In the genomic region with DNA sequence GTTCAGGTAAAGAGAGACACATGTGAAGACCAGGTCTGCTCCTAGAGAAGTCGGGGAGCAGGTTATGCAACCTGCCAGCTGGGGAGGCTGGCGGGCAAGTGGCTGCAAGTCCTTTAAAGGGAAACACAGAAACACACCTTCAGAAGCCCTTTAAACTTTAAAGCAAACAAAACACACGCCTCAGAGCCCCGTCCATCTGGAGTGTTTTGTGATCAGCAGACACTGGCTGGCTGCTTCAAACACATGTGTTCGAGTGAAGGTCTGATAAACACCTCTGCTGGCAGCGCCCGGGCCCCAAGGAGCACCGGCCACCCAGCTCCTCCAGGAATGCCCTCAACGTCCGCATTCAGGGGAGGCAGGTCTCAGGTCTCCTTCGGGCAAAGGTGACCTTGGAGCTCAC, we compare ENCODE assay signal across 12 cellular contexts. TPM values are rescaled to one million over a fixed set of nuclear protein-coding genes. Genes with fewer than 3 reads are reported as not detected.
DNase-seq lines count a peak whose midpoint lies in the region; ATAC-seq and TF ChIP-seq lines count a peak whose summit lies in the region.
"Had no signal": no experiment of that assay in that cellular context is flagged by ENCODE, and none has a peak within 500 bp of the region (broad histone marks: within the 10 kb centered on the region; RNA-seq: fewer than 3 reads in every experiment).

No MANE protein-coding gene starts in this region.

- ATAC-seq in foreskin keratinocyte = peak; percentile 58
- no peak for ATAC-seq in activated CD8-positive, alpha-beta memory T cell treated with anti-CD3 and anti-CD28 coated beads, Interleukin-2, amount 10 ng/mL, durations not matched to agents 7 days and 5 days
- ATAC-seq in WTC11 = no peak
- no peak for ATAC-seq in GM18498 (IDR thresholded peaks at IDR 0.05; ENCODE audit: unreplicated experiment)

- POLR2A ChIA-PET in WTC11 (lab: Charles Lee) = interaction anchor here (0.8 to 1.7 kb wide), 2 partner anchors 10 to 14 kb away, joined by 4 to 6 read pairs; no protein-coding TSS in a partner anchor

- no peaks in the 10 kb centered on the region for H3K4me1 Mint-ChIP-seq in activated CD8-positive, alpha-beta memory T cell treated with anti-CD3 and anti-CD28 coated beads, Interleukin-2, amount 10 ng/mL, durations not matched to agents 7 days and 5 days
- H3K4me1 Mint-ChIP-seq in WTC11 = peaks cover 52% of the 10 kb centered on the region

- H3K36me3 ChIP-seq in spleen = no peaks in the 10 kb centered on the region

- no peak for TF ChIP-seq POLR2A in spleen (IDR thresholded peaks at IDR 0.05)

- TF ChIP-seq CTCF in foreskin keratinocyte (conservative IDR thresholded peaks at IDR 0.05) (no peak), spleen (IDR thresholded peaks at IDR 0.05 in 8 of 11, conservative IDR thresholded peaks at IDR 0.05 in 3 of 11) (no peak), WTC11 (IDR thresholded peaks at IDR 0.05) (no peak)

- WGBS in spleen, 5 donors = 66 to 84% (median 76%) methylated on average over 11 of the region's 11 CpGs

- H3K27me3 ChIP-seq in foreskin keratinocyte (no peaks in the 10 kb centered on the region), spleen (replicated peaks in 1 of 7) (peaks cover 0 to 14% (median 0%) of the 10 kb centered on the region in 7 donors)

- no peaks in the 10 kb centered on the region for H3K9me3 Mint-ChIP-seq in activated CD8-positive, alpha-beta memory T cell treated with anti-CD3 and anti-CD28 coated beads, Interleukin-2, amount 10 ng/mL, durations not matched to agents 7 days and 5 days (ENCODE audit: low read depth)
- no peaks in the 10 kb centered on the region for H3K9me3 Mint-ChIP-seq in WTC11

- H3K4me1 ChIP-seq in foreskin keratinocyte = peaks cover 47% of the 10 kb centered on the region
- no peaks in the 10 kb centered on the region for H3K4me1 ChIP-seq in spleen

- no peak overlapping the region for H3K4me3 ChIP-seq in spleen

- no peaks in the 10 kb centered on the region for H3K27me3 Mint-ChIP-seq in activated CD8-positive, alpha-beta memory T cell treated with anti-CD3 and anti-CD28 coated beads, Interleukin-2, amount 10 ng/mL, durations not matched to agents 7 days and 5 days
- no peaks in the 10 kb centered on the region; the same call in 1 of the 2 replicates for H3K27me3 Mint-ChIP-seq in WTC11 (ENCODE audit: low read depth)

- no peak overlapping the region for H3K27ac Mint-ChIP-seq in activated CD8-positive, alpha-beta memory T cell treated with anti-CD3 and anti-CD28 coated beads, Interleukin-2, amount 10 ng/mL, durations not matched to agents 7 days and 5 days
- no peak overlapping the region for H3K27ac Mint-ChIP-seq in WTC11

- intact Hi-C loops in spleen (cut with DNase I; ENCODE audit: low total_unique reads) = no loop called here

- H3K36me3 Mint-ChIP-seq in activated CD8-positive, alpha-beta memory T cell treated with anti-CD3 and anti-CD28 coated beads, Interleukin-2, amount 10 ng/mL, durations not matched to agents 7 days and 5 days = no peaks in the 10 kb centered on the region
- peaks cover 39% of the 10 kb centered on the region for H3K36me3 Mint-ChIP-seq in WTC11

- peak overlapping the region; percentile 83 for H3K27ac ChIP-seq in foreskin keratinocyte
- no peak overlapping the region for H3K27ac ChIP-seq in spleen

- H3K9me3 ChIP-seq in spleen = no peaks in the 10 kb centered on the region

- H3K4me3 Mint-ChIP-seq in activated CD8-positive, alpha-beta memory T cell treated with anti-CD3 and anti-CD28 coated beads, Interleukin-2, amount 10 ng/mL, durations not matched to agents 7 days and 5 days = no peak overlapping the region
- no peak overlapping the region for H3K4me3 Mint-ChIP-seq in WTC11

- CTCF ChIA-PET in activated CD8-positive, alpha-beta memory T cell treated with anti-CD3 and anti-CD28 coated beads, Interleukin-2, amount 10 ng/mL, durations not matched to agents 7 days and 5 days (lab: Charles Lee) = no interaction called here
- CTCF ChIA-PET in WTC11 (lab: Charles Lee) = interaction anchor here (0.6 to 7.3 kb wide), 5 partner anchors 11 to 411 kb away, joined by 3 to 49 read pairs (median 17); no protein-coding TSS in a partner anchor

- peak; percentile 60 for DNase-seq in ELF-1 (ENCODE audit: low read depth, low spot score)
- DNase-seq in NCI-H510A treated with DMSO at 0.1 percent for 48 hours (lab: John Stamatoyannopoulos, UW) = peak; percentile 95
- DNase-seq in foreskin keratinocyte = peak; percentile 81 to 89
- peak; percentile 7 for DNase-seq in spleen
- DNase-seq in activated CD8-positive, alpha-beta memory T cell treated with anti-CD3 and anti-CD28 coated beads, Interleukin-2, amount 10 ng/mL, durations not matched to agents 7 days and 5 days = no peak
- no peak for DNase-seq in activated gamma-delta T cell (lab: John Stamatoyannopoulos, UW)
- DNase-seq in WTC11 (ENCODE audit: low spot score) = no peak
- DNase-seq: COR-L47; Kasumi-1; NK-92 treated with Interleukin-12 subunit alpha and Interleukin-12 subunit beta, amount 100 ng/mL, for 24 hours; T-helper 9 cell had no signal

TF ChIP-seq in WTC11, 78 proteins besides CTCF, POLR2A, EP300 and RAD21 (continues in another document):
- TF ChIP-seq GTF2I (CRISPR knock-in tag; conservative IDR thresholded peaks at IDR 0.05) = no peak
- TF ChIP-seq EMX1 (CRISPR knock-in tag; IDR thresholded peaks at IDR 0.05) = no peak
- TF ChIP-seq E2F1 (CRISPR knock-in tag; IDR thresholded peaks at IDR 0.05) = no peak
- no peak for TF ChIP-seq ZNF138 (CRISPR knock-in tag; conservative IDR thresholded peaks at IDR 0.05)
- no peak for TF ChIP-seq KAT7 (CRISPR knock-in tag; IDR thresholded peaks at IDR 0.05; ENCODE audit: borderline replicate concordance)
- TF ChIP-seq, protein P1, sequence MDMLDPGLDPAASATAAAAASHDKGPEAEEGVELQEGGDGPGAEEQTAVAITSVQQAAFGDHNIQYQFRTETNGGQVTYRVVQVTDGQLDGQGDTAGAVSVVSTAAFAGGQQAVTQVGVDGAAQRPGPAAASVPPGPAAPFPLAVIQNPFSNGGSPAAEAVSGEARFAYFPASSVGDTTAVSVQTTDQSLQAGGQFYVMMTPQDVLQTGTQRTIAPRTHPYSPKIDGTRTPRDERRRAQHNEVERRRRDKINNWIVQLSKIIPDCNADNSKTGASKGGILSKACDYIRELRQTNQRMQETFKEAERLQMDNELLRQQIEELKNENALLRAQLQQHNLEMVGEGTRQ (CRISPR knock-in tag; IDR thresholded peaks at IDR 0.05) = no peak
- no peak for TF ChIP-seq ATF2 (CRISPR knock-in tag; IDR thresholded peaks at IDR 0.05; ENCODE audit: borderline replicate concordance, low read depth)
- TF ChIP-seq, protein P2, sequence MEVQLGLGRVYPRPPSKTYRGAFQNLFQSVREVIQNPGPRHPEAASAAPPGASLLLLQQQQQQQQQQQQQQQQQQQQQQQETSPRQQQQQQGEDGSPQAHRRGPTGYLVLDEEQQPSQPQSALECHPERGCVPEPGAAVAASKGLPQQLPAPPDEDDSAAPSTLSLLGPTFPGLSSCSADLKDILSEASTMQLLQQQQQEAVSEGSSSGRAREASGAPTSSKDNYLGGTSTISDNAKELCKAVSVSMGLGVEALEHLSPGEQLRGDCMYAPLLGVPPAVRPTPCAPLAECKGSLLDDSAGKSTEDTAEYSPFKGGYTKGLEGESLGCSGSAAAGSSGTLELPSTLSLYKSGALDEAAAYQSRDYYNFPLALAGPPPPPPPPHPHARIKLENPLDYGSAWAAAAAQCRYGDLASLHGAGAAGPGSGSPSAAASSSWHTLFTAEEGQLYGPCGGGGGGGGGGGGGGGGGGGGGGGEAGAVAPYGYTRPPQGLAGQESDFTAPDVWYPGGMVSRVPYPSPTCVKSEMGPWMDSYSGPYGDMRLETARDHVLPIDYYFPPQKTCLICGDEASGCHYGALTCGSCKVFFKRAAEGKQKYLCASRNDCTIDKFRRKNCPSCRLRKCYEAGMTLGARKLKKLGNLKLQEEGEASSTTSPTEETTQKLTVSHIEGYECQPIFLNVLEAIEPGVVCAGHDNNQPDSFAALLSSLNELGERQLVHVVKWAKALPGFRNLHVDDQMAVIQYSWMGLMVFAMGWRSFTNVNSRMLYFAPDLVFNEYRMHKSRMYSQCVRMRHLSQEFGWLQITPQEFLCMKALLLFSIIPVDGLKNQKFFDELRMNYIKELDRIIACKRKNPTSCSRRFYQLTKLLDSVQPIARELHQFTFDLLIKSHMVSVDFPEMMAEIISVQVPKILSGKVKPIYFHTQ (CRISPR knock-in tag; IDR thresholded peaks at IDR 0.05) = no peak
- TF ChIP-seq NFE2L1 (CRISPR knock-in tag; IDR thresholded peaks at IDR 0.05) = no peak

RNA-seq across cellular contexts. Expression of gene RIPK4, which starts 15.2 kb away (rescaled TPM):
- 33.2 and 40.9 TPM in 2 replicates for total RNA-seq in foreskin keratinocyte
- polyA plus RNA-seq in foreskin keratinocyte = 18.9 and 23.8 TPM in 2 replicates
- not detected for total RNA-seq in spleen
- under 1 TPM; 0.02 to 0.06 (median 0.06) TPM for polyA plus RNA-seq in spleen
- total RNA-seq in activated CD8-positive, alpha-beta memory T cell treated with anti-CD3 and anti-CD28 coated beads, Interleukin-2, amount 10 ng/mL, durations not matched to agents 7 days and 5 days = not detected
- total RNA-seq in WTC11 (2021) = 13.7 to 20.1 TPM (median 14.0 TPM) in 3 replicates

Comparison
In these comparisons a context has a peak if more than half of its experiments do, and no peak if none do; other contexts are left out.
1. DNase-seq: peak in ELF-1 (single experiment), NCI-H510A treated with DMSO at 0.1 percent for 48 hours (single experiment), foreskin keratinocyte (2 of 2) and spleen (single experiment); none in activated CD8-positive, alpha-beta memory T cell treated with anti-CD3 and anti-CD28 coated beads, Interleukin-2, amount 10 ng/mL, durations not matched to agents 7 days and 5 days (single experiment), activated gamma-delta T cell (single experiment) and WTC11 (single experiment).
2. RNA of gene RIPK4, which starts 15.2 kb away (total RNA-seq): 33.2 to 40.9 TPM in foreskin keratinocyte and 13.7 to 20.1 TPM in WTC11; not detected in spleen and not detected in activated CD8-positive, alpha-beta memory T cell treated with anti-CD3 and anti-CD28 coated beads, Interleukin-2, amount 10 ng/mL, durations not matched to agents 7 days and 5 days; every median in the first group is over 10 times any median in the second.